ENCODE assay signal across 21 cellular contexts in the genomic region with DNA sequence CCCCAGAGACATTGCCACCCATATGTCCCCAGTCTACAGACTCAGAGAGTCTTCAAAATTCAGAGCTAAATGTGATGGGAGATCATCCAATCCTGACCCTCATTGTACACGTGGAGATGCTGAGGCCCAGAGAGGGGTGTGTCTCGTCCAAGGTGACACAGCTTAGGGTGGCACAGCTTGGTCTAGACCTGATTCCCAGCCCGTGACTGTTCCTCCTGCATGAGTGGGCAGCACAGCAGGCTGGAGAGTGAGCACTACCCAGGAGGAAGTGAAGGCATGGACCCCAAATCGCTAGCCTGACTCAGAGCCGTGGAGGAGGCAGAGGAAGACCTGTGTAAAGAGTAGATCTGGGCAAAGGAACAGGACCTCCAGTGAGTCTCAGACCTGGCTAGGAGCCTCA. TPM values are rescaled to one million over a fixed set of nuclear protein-coding genes. Genes with fewer than 3 reads are reported as not detected.
"Had no signal": no experiment of that assay in that cellular context is flagged by ENCODE, and none has a peak within 500 bp of the region (broad histone marks: within the 10 kb centered on the region; RNA-seq: fewer than 3 reads in every experiment).

No MANE protein-coding gene starts in this region.

- H3K36me3 Mint-ChIP-seq: T-cell had no signal

- H3K27ac ChIP-seq: HL-60 had no signal

- DNase-seq: KBM-7, NCI-H1092 treated with DMSO at 0.1 percent for 48 hours, NCI-H1436, NCI-H187, NCI-H2029, NCI-H2081 treated with DMSO at 0.1 percent for 48 hours, NCI-H2171, NCI-H226, NCI-H446, NCI-H510A, NCI-H524 treated with DMSO at 0.1 percent for 48 hours, NCI-H69, NCI-H774, Right ventricle myocardium superior, RPMI8226, SIG-M5, SK-N-SH, SW 1271, T-cell had no signal

- H3K9me3 Mint-ChIP-seq: T-cell had no signal

- H3K4me2 ChIP-seq: SK-N-SH had no signal

- H3K9me3 ChIP-seq: SK-N-SH had no signal

- ATAC-seq: T-cell had no signal

- H3K9ac ChIP-seq: SK-N-SH had no signal

RNA-seq across cellular contexts. Expression of a gene that starts 16.4 kb away (rescaled TPM):
- total RNA-seq: Right ventricle myocardium superior, SK-MEL-5, T-cell had no signal
- polyA plus RNA-seq: SK-N-SH had no signal

RNA-seq across cellular contexts. Expression of a gene that starts 27.8 kb away (rescaled TPM):
- total RNA-seq: Right ventricle myocardium superior, SK-MEL-5, T-cell had no signal
- polyA plus RNA-seq: SK-N-SH had no signal

RNA-seq across cellular contexts. Expression of a gene that starts 53.2 kb away (rescaled TPM):
- total RNA-seq: SK-MEL-5 had no signal
- polyA plus RNA-seq: SK-N-SH had no signal
